ENCODE assay signal across 9 cellular contexts in genomic region chr16:67917140-67917851, GRCh38. TPM values are rescaled to one million over a fixed set of nuclear protein-coding genes. Genes with fewer than 3 reads are reported as not detected.
DNase-seq lines count a peak whose midpoint lies in the region; ATAC-seq and TF ChIP-seq lines count a peak whose summit lies in the region.
"Had no signal": no experiment of that assay in that cellular context is flagged by ENCODE, and none has a peak within 500 bp of the region (broad histone marks: within the 10 kb centered on the region; RNA-seq: fewer than 3 reads in every experiment).

No MANE protein-coding gene starts in this region.

- H3K4me1 ChIP-seq in Panc1 (ENCODE audit: control insufficient read depth, insufficient read depth, low read length) (no peaks in the 10 kb centered on the region; the same call in 1 of the 2 replicates), gastroesophageal sphincter (peaks cover 0 to 70% (median 19%) of the 10 kb centered on the region in 3 donors)

- H3K36me3 ChIP-seq in Panc1 (ENCODE audit: control insufficient read depth, insufficient read depth, low read length): no peaks in the 10 kb centered on the region
- H3K36me3 ChIP-seq in gastroesophageal sphincter: peaks cover 0 to 36% of the 10 kb centered on the region in 2 donors

- no peak for TF ChIP-seq POLR2A in gastroesophageal sphincter (IDR thresholded peaks at IDR 0.05)

- CTCF ChIA-PET in Panc1 (lab: Charles Lee): no interaction called here

- no peak for TF ChIP-seq EP300 in gastroesophageal sphincter (IDR thresholded peaks at IDR 0.05)

- POLR2A ChIA-PET in Panc1 (lab: Charles Lee): no interaction called here

- peak; percentile 22; the same call in 1 of the 2 replicates for ATAC-seq in Panc1
- ATAC-seq in gastroesophageal sphincter: no peak
- ATAC-seq in sciatic nerve: peak; percentile 9
- no peak for ATAC-seq in HG02588 (IDR thresholded peaks at IDR 0.05; ENCODE audit: unreplicated experiment)

- no peaks in the 10 kb centered on the region for H3K27me3 ChIP-seq in Panc1 (ENCODE audit: control insufficient read depth, insufficient read depth, low read length)
- H3K27me3 ChIP-seq in gastroesophageal sphincter: no peaks in the 10 kb centered on the region

- intact Hi-C loops in Panc1 (cut with micrococcal nuclease; ENCODE audit: unreplicated experiment) (no loop called here), sciatic nerve (cut with DNase I) (no loop called here)

- no peak overlapping the region for H3K27ac ChIP-seq in Panc1 (ENCODE audit: low read length)
- H3K27ac ChIP-seq in gastroesophageal sphincter: peak overlapping the region in 3 of 4 donors; percentile 59 to 72 (median 70)

- in situ Hi-C loops in Panc1 (cut with HindIII; ENCODE audit: low pct_unique_long_range_greater_than_20kb, low sequenced_read_pairs): no loop called here
- in situ Hi-C loops in ACHN (cut with HindIII; ENCODE audit: low pct_ligation_motif_present, low pct_unique_long_range_greater_than_20kb, low sequenced_read_pairs): no loop called here

- TF ChIP-seq CTCF in Panc1 (IDR thresholded peaks at IDR 0.05) (no peak), gastroesophageal sphincter (IDR thresholded peaks at IDR 0.05) (no peak)

- H3K9me3 ChIP-seq in Panc1 (ENCODE audit: control insufficient read depth, insufficient read depth, low read depth, low read length) (no peaks in the 10 kb centered on the region), gastroesophageal sphincter (no peaks in the 10 kb centered on the region)

- no TSS peak for BruUV-seq in Panc1 (replicated peaks; lab: Mats Ljungman, UMichigan)

- WGBS in gastroesophageal sphincter (ENCODE audit: low coverage in 1 of 2), 2 donors: 21 to 29% methylated on average over 2 to 5 of the region's 6 CpGs

- DNase-seq in GM03348 (ENCODE audit: low spot score) (peak; percentile 56), Panc1 (ENCODE audit: low read depth, low spot score) (no peak), sciatic nerve (ENCODE audit: low spot score) (no peak), ACHN (no peak), NCI-H1048 (lab: John Stamatoyannopoulos, UW) (no peak), activated gamma-delta T cell treated with Interleukin-2 at 50 U/mL for 16 hours (no peak)
- DNase-seq: NCI-H1436 treated with DMSO at 0.1 percent for 48 hours had no signal

- H3K4me3 ChIP-seq in Panc1 (ENCODE audit: low read depth in 2 of 2, low read length in 2 of 2): no peak overlapping the region
- no peak overlapping the region for H3K4me3 ChIP-seq in gastroesophageal sphincter

RNA-seq across cellular contexts. Expression of gene CTRL, which starts 14.4 kb away (rescaled TPM):
- total RNA-seq in Panc1 (2021; ENCODE audit: unreplicated experiment) (2.0 TPM), gastroesophageal sphincter (1 to 10 TPM in 2 of 4 donors, not detected in 2; 1.2 to 5.0 TPM), sciatic nerve (0.98 TPM)
- 1.9 TPM for polyA plus RNA-seq in Panc1 (2012; ENCODE audit: insufficient read length)

RNA-seq across cellular contexts. Expression of gene PSMB10, which starts 19.4 kb away (rescaled TPM):
- total RNA-seq in Panc1 (2021; ENCODE audit: unreplicated experiment) (47.7 TPM), gastroesophageal sphincter (10 to 100 TPM; 26.5 to 33.8 (median 32.6) TPM), sciatic nerve (35.3 TPM)
- 80.8 TPM for polyA plus RNA-seq in Panc1 (2012; ENCODE audit: insufficient read length)

RNA-seq across cellular contexts. Expression of gene PSKH1, which starts 24.2 kb away (rescaled TPM):
- total RNA-seq in Panc1 (2021; ENCODE audit: unreplicated experiment) (17.8 TPM), gastroesophageal sphincter (10 to 100 TPM; 14.7 to 32.3 (median 23.4) TPM), sciatic nerve (27.4 TPM)
- polyA plus RNA-seq in Panc1 (2012; ENCODE audit: insufficient read length): 22.7 TPM

RNA-seq across cellular contexts. Expression of gene LCAT, which starts 26.6 kb away (rescaled TPM):
- total RNA-seq in Panc1 (2021; ENCODE audit: unreplicated experiment): 14.0 TPM
- polyA plus RNA-seq in Panc1 (2012; ENCODE audit: insufficient read length): 7.5 TPM
- 10 to 100 TPM; 10.8 to 25.8 (median 15.9) TPM for total RNA-seq in gastroesophageal sphincter
- total RNA-seq in sciatic nerve: 46.2 TPM

RNA-seq across cellular contexts. Expression of gene NRN1L, which starts 32.6 kb away (rescaled TPM):
- total RNA-seq in Panc1 (2021; ENCODE audit: unreplicated experiment) (1.1 TPM), gastroesophageal sphincter (1 to 10 TPM in 2 of 4 donors, not detected in 2; 1.2 to 2.4 TPM), sciatic nerve (1.6 TPM)
- polyA plus RNA-seq in Panc1 (2012; ENCODE audit: insufficient read length): 1.6 TPM

Comparison
In these comparisons a context has a peak if more than half of its experiments do, and no peak if none do; other contexts are left out.
1. ATAC-seq: peak in Panc1 (single experiment) and sciatic nerve (single experiment); none in gastroesophageal sphincter (single experiment) and HG02588 (single experiment).